In genomic region chr5:73448451-73449136, GRCh38 we compare ENCODE assay signal across 7 cellular contexts. TPM values are rescaled to one million over a fixed set of nuclear protein-coding genes. Genes with fewer than 3 reads are reported as not detected.
A peak's percentile ranks its signal among the peaks of the same experiment; 100 is the strongest.
DNase-seq lines count a peak whose midpoint lies in the region; ATAC-seq and TF ChIP-seq lines count a peak whose summit lies in the region.

FOXD1 (minus strand) TSS chr5:73448777; CDS start chr5:73448362, 415 bp downstream.

- DNase-seq in GM04504 (ENCODE audit: low read depth) (peak; percentile 90), NCI-H526 treated with DMSO at 0.1 percent for 48 hours (lab: John Stamatoyannopoulos, UW) (peak; percentile 80), activated gamma-delta T cell (lab: John Stamatoyannopoulos, UW) (peak; percentile 23), neuronal stem cell (ENCODE audit: low spot score) (no peak)

- H3K9me3 ChIP-seq in gastroesophageal sphincter (no peaks in the 10 kb centered on the region), neuronal stem cell (replicated peaks in 1 of 2; ENCODE audit: control insufficient read depth in 2 of 2, insufficient read depth in 1 of 2, low read depth in 1 of 2, low read length in 2 of 2) (no peaks in the 10 kb centered on the region)

- peak within 1 kb of the TSS; percentile 27 to 56 for H3K4me3 ChIP-seq in gastroesophageal sphincter
- peak within 1 kb of the TSS; percentile 41 to 74 for H3K4me3 ChIP-seq in neuronal stem cell (ENCODE audit: low read length in 2 of 2)

- peaks cover 0 to 41% (median 16%) of the 10 kb centered on the region in 3 donors for H3K4me1 ChIP-seq in gastroesophageal sphincter
- H3K4me1 ChIP-seq in neuronal stem cell (ENCODE audit: control insufficient read depth in 2 of 2, insufficient read depth in 1 of 2, low read depth in 1 of 2, low read length in 2 of 2) = peaks cover 2 to 5% of the 10 kb centered on the region in 2 donors

- no peak within 1 kb of the TSS for H3K14ac ChIP-seq in neuronal stem cell (ENCODE audit: low read length)

- H2AFZ ChIP-seq in neuronal stem cell (ENCODE audit: low read length) = peak within 1 kb of the TSS; percentile 97

- no peak within 1 kb of the TSS for H3K4ac ChIP-seq in neuronal stem cell (ENCODE audit: low read length)

- TF ChIP-seq POLR2A in gastroesophageal sphincter (IDR thresholded peaks at IDR 0.05) = peak; percentile 10 to 34

- no peak within 1 kb of the TSS for H2BK120ac ChIP-seq in neuronal stem cell (ENCODE audit: low read depth, low read length)

- H3K4me2 ChIP-seq in neuronal stem cell (ENCODE audit: insufficient read depth, low read length, poor library complexity, severe bottlenecking) = peak within 1 kb of the TSS; percentile 98

- peaks cover 97% of the 10 kb centered on the region for H3K27me3 ChIP-seq in gastroesophageal sphincter
- H3K27me3 ChIP-seq in neuronal stem cell (ENCODE audit: control insufficient read depth in 3 of 3, insufficient read depth in 3 of 3, low read depth in 1 of 3, low read length in 3 of 3) = peaks cover 43 to 89% (median 82%) of the 10 kb centered on the region in 3 experiments

- H2BK5ac ChIP-seq in neuronal stem cell (ENCODE audit: low read length) = no peak within 1 kb of the TSS

- H2BK15ac ChIP-seq in neuronal stem cell (ENCODE audit: low read length) = no peak within 1 kb of the TSS

- no peak within 1 kb of the TSS for H2AK5ac ChIP-seq in neuronal stem cell (ENCODE audit: low read depth, low read length)

- H2BK12ac ChIP-seq in neuronal stem cell (ENCODE audit: low read length) = no peak within 1 kb of the TSS

- no peak within 1 kb of the TSS for H3K23ac ChIP-seq in neuronal stem cell (ENCODE audit: low read depth, low read length, poor library complexity)

- H3K9ac ChIP-seq in neuronal stem cell (ENCODE audit: low read depth, low read length, poor library complexity) = peak within 1 kb of the TSS; percentile 50

- no peak for TF ChIP-seq CTCF in gastroesophageal sphincter (IDR thresholded peaks at IDR 0.05)

- peak within 1 kb of the TSS in 3 of 4 donors; percentile 74 to 93 (median 89) for H3K27ac ChIP-seq in gastroesophageal sphincter
- no peak within 1 kb of the TSS for H3K27ac ChIP-seq in neuronal stem cell (replicated peaks; ENCODE audit: low read length)

- TF ChIP-seq EP300 in gastroesophageal sphincter (IDR thresholded peaks at IDR 0.05) = no peak

- ATAC-seq in HG03442 (IDR thresholded peaks at IDR 0.05; ENCODE audit: unreplicated experiment) (peak; percentile 49), gastroesophageal sphincter (peak; percentile 85), HG02610 (IDR thresholded peaks at IDR 0.05; ENCODE audit: unreplicated experiment) (no peak)

- WGBS in gastroesophageal sphincter (ENCODE audit: low coverage in 1 of 2), 2 donors = 0% methylated on average over 9 of the region's 61 CpGs; no CpG with 5 or more reads in 1 of the 2 donors
- no CpG with 5 or more reads among the region's 61 CpGs for WGBS in neuronal stem cell (ENCODE audit: extremely low coverage in 2 of 2, insufficient read length in 2 of 2, insufficient replicate concordance in 1 of 2), 2 donors

- H3K18ac ChIP-seq in neuronal stem cell (ENCODE audit: low read length) = peak within 1 kb of the TSS; percentile 76

- H3K79me1 ChIP-seq in neuronal stem cell (ENCODE audit: low read depth, low read length) = no peaks in the 10 kb centered on the region

- no peak within 1 kb of the TSS for H4K91ac ChIP-seq in neuronal stem cell (ENCODE audit: low read depth, low read length, poor library complexity)

- H4K8ac ChIP-seq in neuronal stem cell (ENCODE audit: low read depth, low read length) = no peak within 1 kb of the TSS

- no peaks in the 10 kb centered on the region for H3K36me3 ChIP-seq in gastroesophageal sphincter
- H3K36me3 ChIP-seq in neuronal stem cell (replicated peaks in 1 of 2; ENCODE audit: control insufficient read depth in 2 of 2, insufficient read depth in 2 of 2, low read length in 2 of 2) = no peaks in the 10 kb centered on the region

RNA-seq across cellular contexts. Expression of gene FOXD1, which starts in this region (rescaled TPM):
- 10 to 100 TPM in 1 of 4 donors, 1 to 10 TPM in 2, not detected in 1; 2.4 to 13.9 (median 9.6) TPM for total RNA-seq in gastroesophageal sphincter
- 0.07 TPM for polyA plus RNA-seq in neuronal stem cell (2013, experiment 1 of 2)
- 0.06 TPM for polyA plus RNA-seq in neuronal stem cell (2013, experiment 2 of 2)
